17 cellular contexts compared by ENCODE assay signal in genomic region chr16:19463468-19464315, GRCh38. TPM values are rescaled to one million over a fixed set of nuclear protein-coding genes. Genes with fewer than 3 reads are reported as not detected.
DNase-seq lines count a peak whose midpoint lies in the region; ATAC-seq and TF ChIP-seq lines count a peak whose summit lies in the region.
"Had no signal": no experiment of that assay in that cellular context is flagged by ENCODE, and none has a peak within 500 bp of the region (broad histone marks: within the 10 kb centered on the region; RNA-seq: fewer than 3 reads in every experiment).

No MANE protein-coding gene starts in this region.

- DNase-seq in DMS153 treated with DMSO at 0.1 percent for 48 hours (lab: John Stamatoyannopoulos, UW; ENCODE audit: unreplicated experiment) (peak; percentile 69), NCI-H146 treated with DMSO at 0.1 percent for 48 hours (lab: John Stamatoyannopoulos, UW; ENCODE audit: unreplicated experiment) (peak; percentile 99), NCI-H774 (lab: John Stamatoyannopoulos, UW) (peak; percentile 91), left lung (no peak), mesenteric fat pad (ENCODE audit: low spot score) (no peak), NOMO-1 treated with DMSO at 0.1 percent for 48 hours (lab: John Stamatoyannopoulos, UW; ENCODE audit: unreplicated experiment) (no peak)
- DNase-seq: activated CD4-positive, alpha-beta memory T cell treated with anti-CD3 and anti-CD28 coated beads, Interleukin-2, amount 10 ng/mL, durations not matched to agents 7 days and 5 days; activated T-cell treated with anti-CD3 and anti-CD28 coated beads, Interleukin-2, amount 50 U/mL, for 48 hours; endodermal cell; hypothalamus; KBM-7; left cardiac atrium; NCI-H2171; stimulated activated naive B cell treated with anti-CD40 and anti-IgM and Interleukin-4, amounts not matched to agents 10 μg/mL and 1 μg/mL and 100 μg/mL, for 72 hours had no signal

- H3K27ac ChIP-seq in left lung: no peak overlapping the region
- H3K27ac ChIP-seq: PC-9 had no signal

- no peak overlapping the region for H3K4me3 ChIP-seq in left lung
- H3K4me3 ChIP-seq: PC-9 had no signal

- intact Hi-C loops in left lung (cut with DNase I): no loop called here

- no peak for TF ChIP-seq CTCF in left lung (IDR thresholded peaks at IDR 0.05)

- H3K27me3 ChIP-seq in left lung: no peaks in the 10 kb centered on the region

- no peaks in the 10 kb centered on the region for H3K4me1 ChIP-seq in left lung

- ATAC-seq in left lung (peak; percentile 70), HG02759 (IDR thresholded peaks at IDR 0.05; ENCODE audit: unreplicated experiment) (no peak), HG02571 (IDR thresholded peaks at IDR 0.05; ENCODE audit: unreplicated experiment) (no peak)
- ATAC-seq: left cardiac atrium; stimulated activated naive B cell treated with anti-CD40 and anti-IgM and Interleukin-4, amounts not matched to agents 10 μg/mL and 1 μg/mL and 100 μg/mL, for 72 hours had no signal

- peaks cover 0 to 43% of the 10 kb centered on the region in 2 donors for H3K36me3 ChIP-seq in left lung

- H3K9me3 ChIP-seq in left lung: no peaks in the 10 kb centered on the region

RNA-seq across cellular contexts. Expression of gene TMC5, which starts 46.0 kb away (rescaled TPM):
- 100 to 1,000 TPM in 1 of 2 donors, 10 to 100 TPM in 1; 78.8 to 105 TPM for total RNA-seq in left lung
- total RNA-seq in mesenteric fat pad: 0.26 TPM

RNA-seq across cellular contexts. Expression of gene GDE1, which starts 58.2 kb away (rescaled TPM):
- total RNA-seq in left lung (100 to 1,000 TPM in 1 of 2 donors, 10 to 100 TPM in 1; 84.6 to 111 TPM), mesenteric fat pad (55.9 TPM)

Comparison
In these comparisons a context has a peak if more than half of its experiments do, and no peak if none do; other contexts are left out.
1. DNase-seq: peak in DMS153 treated with DMSO at 0.1 percent for 48 hours (single experiment), NCI-H146 treated with DMSO at 0.1 percent for 48 hours (single experiment) and NCI-H774 (single experiment); none in left lung (0 of 2), mesenteric fat pad (single experiment) and NOMO-1 treated with DMSO at 0.1 percent for 48 hours (single experiment).
2. RNA of gene TMC5, which starts 46.0 kb away (total RNA-seq): 78.8 to 105 TPM in left lung; 0.26 TPM in mesenteric fat pad (single experiment); every median in the first group is over 10 times any median in the second.